Comparison of ENCODE assay signal across 17 cellular contexts in genomic region chr2:41933035-41933429, GRCh38.
DNase-seq lines count a peak whose midpoint lies in the region; ATAC-seq and TF ChIP-seq lines count a peak whose summit lies in the region.
"Had no signal": no experiment of that assay in that cellular context is flagged by ENCODE, and none has a peak within 500 bp of the region (broad histone marks: within the 10 kb centered on the region; RNA-seq: fewer than 3 reads in every experiment).

No MANE protein-coding gene starts in this region.

- H3K36me3 Mint-ChIP-seq in nephron (ENCODE audit: low read depth) (no peaks in the 10 kb centered on the region), type B pancreatic cell (no peaks in the 10 kb centered on the region)
- H3K36me3 Mint-ChIP-seq in activated CD4-positive, alpha-beta T cell treated with anti-CD3 and anti-CD28 coated beads for 36 hours (ENCODE audit: low read depth) = no peaks in the 10 kb centered on the region
- H3K36me3 Mint-ChIP-seq: CD4-positive, CD25-positive, alpha-beta regulatory T cell; stimulated activated naive B cell treated with anti-CD40 and anti-IgM and Interleukin-4, amounts not matched to agents 10 μg/mL and 1 μg/mL and 100 μg/mL, for 72 hours had no signal

- H3K4me3 ChIP-seq in heart right ventricle = no peak overlapping the region
- H3K4me3 ChIP-seq in colonic mucosa = no peak overlapping the region
- H3K4me3 ChIP-seq: body of pancreas, lower lobe of right lung had no signal

- TF ChIP-seq CTCF in heart right ventricle (IDR thresholded peaks at IDR 0.05) (no peak), colonic mucosa (IDR thresholded peaks at IDR 0.05) (no peak), nephron (IDR thresholded peaks at IDR 0.05; ENCODE audit: unreplicated experiment in 3 of 3) (no peak), type B pancreatic cell (conservative IDR thresholded peaks at IDR 0.05) (no peak)

- H3K9me3 Mint-ChIP-seq in nephron (no peaks in the 10 kb centered on the region), type B pancreatic cell (peaks cover 3% of the 10 kb centered on the region)
- H3K9me3 Mint-ChIP-seq in activated CD4-positive, alpha-beta T cell treated with anti-CD3 and anti-CD28 coated beads for 36 hours (ENCODE audit: low read depth) = no peaks in the 10 kb centered on the region
- H3K9me3 Mint-ChIP-seq: activated CD4-positive, alpha-beta T cell treated with anti-CD3 and anti-CD28 coated beads, Interleukin-2, amount 10 ng/mL, durations not matched to agents 7 days and 5 days; CD4-positive, CD25-positive, alpha-beta regulatory T cell; stimulated activated naive B cell treated with anti-CD40 and anti-IgM and Interleukin-4, amounts not matched to agents 10 μg/mL and 1 μg/mL and 100 μg/mL, for 72 hours had no signal

- no peak for ATAC-seq in heart right ventricle
- no peak for ATAC-seq in activated CD4-positive, alpha-beta T cell treated with anti-CD3 and anti-CD28 coated beads for 36 hours
- no peak for ATAC-seq in GM19351 (IDR thresholded peaks at IDR 0.05; ENCODE audit: unreplicated experiment)
- ATAC-seq: stimulated activated naive B cell treated with anti-CD40 and anti-IgM and Interleukin-4, amounts not matched to agents 10 μg/mL and 1 μg/mL and 100 μg/mL, for 72 hours had no signal

- CTCF ChIA-PET in activated CD4-positive, alpha-beta T cell treated with anti-CD3 and anti-CD28 coated beads for 36 hours (lab: Charles Lee) = no interaction called here

- H3K4me1 ChIP-seq in heart right ventricle (peaks cover 9 to 62% (median 41%) of the 10 kb centered on the region in 9 donors), colonic mucosa (no peaks in the 10 kb centered on the region)
- H3K4me1 ChIP-seq: body of pancreas had no signal

- 58 to 63% methylated on average over 3 of the region's 3 CpGs for WGBS in heart right ventricle, 2 donors

- peaks cover 7% of the 10 kb centered on the region for H3K27me3 Mint-ChIP-seq in nephron (ENCODE audit: low read depth)
- H3K27me3 Mint-ChIP-seq in type B pancreatic cell = peaks cover 23% of the 10 kb centered on the region
- H3K27me3 Mint-ChIP-seq in activated CD4-positive, alpha-beta T cell treated with anti-CD3 and anti-CD28 coated beads for 36 hours = no peaks in the 10 kb centered on the region
- H3K27me3 Mint-ChIP-seq: activated CD4-positive, alpha-beta T cell treated with anti-CD3 and anti-CD28 coated beads, Interleukin-2, amount 10 ng/mL, durations not matched to agents 7 days and 5 days; CD4-positive, CD25-positive, alpha-beta regulatory T cell had no signal

- no peaks in the 10 kb centered on the region for H3K27me3 ChIP-seq in heart right ventricle
- no peaks in the 10 kb centered on the region for H3K27me3 ChIP-seq in colonic mucosa
- H3K27me3 ChIP-seq: body of pancreas had no signal

- H3K9ac ChIP-seq in colonic mucosa (ENCODE audit: low read depth in 2 of 2, low read length in 2 of 2) = no peak overlapping the region

- no peak for DNase-seq in heart right ventricle
- no peak for DNase-seq in cardiac septum (ENCODE audit: low spot score)
- DNase-seq in colonic mucosa = no peak
- no peak for DNase-seq in type B pancreatic cell (ENCODE audit: extremely low spot score, unreplicated experiment)
- DNase-seq in middle frontal gyrus (ENCODE audit: extremely low spot score, low spot score) = no peak
- no peak for DNase-seq in activated CD4-positive, alpha-beta T cell treated with anti-CD3 and anti-CD28 coated beads for 36 hours
- DNase-seq: activated CD4-positive, alpha-beta T cell treated with anti-CD3 and anti-CD28 coated beads, Interleukin-2, amount 10 ng/mL, durations not matched to agents 7 days and 5 days; activated naive CD4-positive, alpha-beta T cell; CD4-positive, CD25-positive, alpha-beta regulatory T cell; DMS79; lower lobe of right lung; NCI-H187; NCI-H446; stimulated activated naive B cell treated with anti-CD40 and anti-IgM and Interleukin-4, amounts not matched to agents 10 μg/mL and 1 μg/mL and 100 μg/mL, for 72 hours had no signal

- H3K4me1 Mint-ChIP-seq in nephron = peaks cover 93% of the 10 kb centered on the region
- peaks cover 74% of the 10 kb centered on the region for H3K4me1 Mint-ChIP-seq in type B pancreatic cell (ENCODE audit: unreplicated experiment)
- H3K4me1 Mint-ChIP-seq in activated CD4-positive, alpha-beta T cell treated with anti-CD3 and anti-CD28 coated beads for 36 hours = no peaks in the 10 kb centered on the region
- H3K4me1 Mint-ChIP-seq: activated CD4-positive, alpha-beta T cell treated with anti-CD3 and anti-CD28 coated beads, Interleukin-2, amount 10 ng/mL, durations not matched to agents 7 days and 5 days; CD4-positive, CD25-positive, alpha-beta regulatory T cell; stimulated activated naive B cell treated with anti-CD40 and anti-IgM and Interleukin-4, amounts not matched to agents 10 μg/mL and 1 μg/mL and 100 μg/mL, for 72 hours had no signal

- H3K27ac Mint-ChIP-seq in nephron (peak overlapping the region; percentile 96 to 99 (median 98)), type B pancreatic cell (no peak overlapping the region)
- no peak overlapping the region for H3K27ac Mint-ChIP-seq in activated CD4-positive, alpha-beta T cell treated with anti-CD3 and anti-CD28 coated beads for 36 hours
- H3K27ac Mint-ChIP-seq: activated CD4-positive, alpha-beta T cell treated with anti-CD3 and anti-CD28 coated beads, Interleukin-2, amount 10 ng/mL, durations not matched to agents 7 days and 5 days; CD4-positive, CD25-positive, alpha-beta regulatory T cell; stimulated activated naive B cell treated with anti-CD40 and anti-IgM and Interleukin-4, amounts not matched to agents 10 μg/mL and 1 μg/mL and 100 μg/mL, for 72 hours had no signal

- intact Hi-C loops in heart right ventricle (cut with DNase I) (loop anchor here in 2 of 10 donors (5.0 to 10.0 kb wide), 2 partner anchors 112 to 114 kb away; partner anchors contain the start of gene PKDCC (in 2 of the 2)), cardiac septum (cut with DNase I) (no loop called here), colonic mucosa (cut with DNase I) (no loop called here)
- intact Hi-C loops in activated CD4-positive, alpha-beta T cell treated with anti-CD3 and anti-CD28 coated beads for 36 hours (cut with DNase I, micrococcal nuclease) = no loop called here

- no peaks in the 10 kb centered on the region for H3K36me3 ChIP-seq in heart right ventricle
- no peaks in the 10 kb centered on the region for H3K36me3 ChIP-seq in colonic mucosa
- H3K36me3 ChIP-seq: lower lobe of right lung had no signal

- peak overlapping the region in 8 of 10 donors; percentile 24 to 82 (median 58) for H3K27ac ChIP-seq in heart right ventricle
- peak overlapping the region; percentile 2 for H3K27ac ChIP-seq in colonic mucosa
- H3K27ac ChIP-seq: body of pancreas had no signal

- H3K9me3 ChIP-seq in heart right ventricle (no peaks in the 10 kb centered on the region), colonic mucosa (no peaks in the 10 kb centered on the region)
- H3K9me3 ChIP-seq: body of pancreas, lower lobe of right lung had no signal

- POLR2A ChIA-PET in activated CD4-positive, alpha-beta T cell treated with anti-CD3 and anti-CD28 coated beads for 36 hours (lab: Charles Lee) = no interaction called here

- H3K4me3 Mint-ChIP-seq in nephron (peak overlapping the region in 2 of 3 experiments; percentile 72 to 75), type B pancreatic cell (peak overlapping the region; percentile 32)
- no peak overlapping the region for H3K4me3 Mint-ChIP-seq in activated CD4-positive, alpha-beta T cell treated with anti-CD3 and anti-CD28 coated beads for 36 hours
- H3K4me3 Mint-ChIP-seq: activated CD4-positive, alpha-beta T cell treated with anti-CD3 and anti-CD28 coated beads, Interleukin-2, amount 10 ng/mL, durations not matched to agents 7 days and 5 days; CD4-positive, CD25-positive, alpha-beta regulatory T cell; stimulated activated naive B cell treated with anti-CD40 and anti-IgM and Interleukin-4, amounts not matched to agents 10 μg/mL and 1 μg/mL and 100 μg/mL, for 72 hours had no signal

Comparison
In these comparisons a context has a peak if more than half of its experiments do, and no peak if none do; other contexts are left out.
1. H3K27ac Mint-ChIP-seq: peak in nephron (3 of 3); none in type B pancreatic cell (single experiment) and activated CD4-positive, alpha-beta T cell treated with anti-CD3 and anti-CD28 coated beads for 36 hours (single experiment).